In the genomic region with DNA sequence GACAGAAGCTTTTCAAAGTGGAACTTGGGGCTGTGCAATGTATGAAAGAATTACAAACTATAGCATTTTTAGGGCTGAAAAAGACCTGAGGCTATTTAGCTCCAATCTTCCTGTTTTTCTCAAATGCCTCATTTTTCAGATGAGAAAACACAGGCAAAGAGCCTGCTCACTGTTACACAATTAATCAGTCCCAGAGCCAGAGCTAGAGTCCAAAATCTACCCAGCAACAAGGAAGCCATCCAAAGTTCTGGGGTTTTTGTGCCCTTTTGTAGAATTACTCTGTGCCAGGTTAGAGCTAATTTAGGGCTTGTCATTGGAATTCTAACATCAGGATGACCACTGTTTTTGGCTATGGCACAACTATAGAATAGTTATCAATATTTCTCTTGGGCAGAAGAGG, we compare ENCODE assay signal across 27 cellular contexts. TPM values are rescaled to one million over a fixed set of nuclear protein-coding genes. Genes with fewer than 3 reads are reported as not detected.
"Had no signal": no experiment of that assay in that cellular context is flagged by ENCODE, and none has a peak within 500 bp of the region (broad histone marks: within the 10 kb centered on the region; RNA-seq: fewer than 3 reads in every experiment).

No MANE protein-coding gene starts in this region.

- H3K4me3 ChIP-seq: ascending aorta, body of pancreas, K562, Peyer's patch, SJCRH30 had no signal

- DNase-seq: activated CD4-positive, alpha-beta T cell treated with anti-CD3 and anti-CD28 coated beads for 48 hours; activated CD4-positive, alpha-beta T cell treated with anti-CD3 and anti-CD28 coated beads, Interleukin-2, amount 50 U/mL, for 4 hours; activated CD4-positive, CD25-positive, alpha-beta regulatory T cell treated with anti-CD3 and anti-CD28 coated beads, Interleukin-2, amount 50 U/mL, for 72 hours; activated CD8-positive, alpha-beta memory T cell treated with anti-CD3 and anti-CD28 coated beads, Interleukin-2, amount 50 U/mL, for 48 hours; activated CD8-positive, alpha-beta T cell treated with anti-CD3 and anti-CD28 coated beads, Interleukin-2, amount 10 ng/mL, durations not matched to agents 7 days and 5 days; activated T-cell treated with anti-CD3 and anti-CD28 coated beads, Interleukin-2, amount 50 U/mL, for 1 hour; amniotic stem cell; body of pancreas; Karpas-422; NCI-H1105 treated with DMSO at 0.1 percent for 48 hours; NCI-H1436 treated with DMSO at 0.1 percent for 48 hours; NCI-H187; NCI-H2081; NCI-H2227 treated with DMSO at 0.1 percent for 48 hours; NCI-H446 treated with DMSO at 0.1 percent for 48 hours; NCI-H524 treated with DMSO at 0.1 percent for 48 hours; NCI-H82; Peyer's patch; Right ventricle myocardium superior; SJCRH30; T-helper 17 cell; T-helper 9 cell had no signal

- H3K9me3 ChIP-seq: ascending aorta, body of pancreas, Peyer's patch, SJCRH30 had no signal

- H3K36me3 ChIP-seq: ascending aorta, Peyer's patch, SJCRH30 had no signal

- H3K27ac ChIP-seq: ascending aorta, body of pancreas, Peyer's patch, RWPE1, SJCRH30 had no signal

- H3K4me1 ChIP-seq: ascending aorta, body of pancreas, Peyer's patch, SJCRH30 had no signal

- H3K27me3 ChIP-seq: ascending aorta, body of pancreas, Peyer's patch, SJCRH30 had no signal

- ATAC-seq: activated CD8-positive, alpha-beta T cell treated with anti-CD3 and anti-CD28 coated beads, Interleukin-2, amount 10 ng/mL, durations not matched to agents 7 days and 5 days; body of pancreas; K562; T-helper 17 cell; WTC11 had no signal

- FAIRE-seq: bronchial epithelial cell, K562 had no signal

RNA-seq across cellular contexts. Expression of a gene that starts 45.5 kb away (rescaled TPM):
- total RNA-seq: activated CD8-positive, alpha-beta T cell treated with anti-CD3 and anti-CD28 coated beads, Interleukin-2, amount 10 ng/mL, durations not matched to agents 7 days and 5 days; ascending aorta; body of pancreas; bronchial epithelial cell; K562; Peyer's patch; Right ventricle myocardium superior; SJCRH30; T-helper 17 cell; WTC11 had no signal
- polyA plus RNA-seq: K562 had no signal
